8 cellular contexts compared by ENCODE assay signal in genomic region chr1:23558872-23559135, GRCh38. TPM values are rescaled to one million over a fixed set of nuclear protein-coding genes. Genes with fewer than 3 reads are reported as not detected.
A peak's percentile ranks its signal among the peaks of the same experiment; 100 is the strongest.
DNase-seq lines count a peak whose midpoint lies in the region; ATAC-seq and TF ChIP-seq lines count a peak whose summit lies in the region.

No MANE protein-coding gene starts in this region.

- no peaks in the 10 kb centered on the region for H3K27me3 ChIP-seq in suprapubic skin

- no peaks in the 10 kb centered on the region for H3K9me3 ChIP-seq in suprapubic skin

- H3K27ac ChIP-seq in suprapubic skin: peak overlapping the region; percentile 91

- peaks cover 12% of the 10 kb centered on the region for H3K36me3 Mint-ChIP-seq in activated naive CD4-positive, alpha-beta T cell treated with anti-CD3 and anti-CD28 coated beads, Interleukin-2, amount 10 ng/mL, durations not matched to agents 7 days and 5 days
- no peaks in the 10 kb centered on the region for H3K36me3 Mint-ChIP-seq in immature natural killer cell

- H3K4me1 ChIP-seq in suprapubic skin: peaks cover 91% of the 10 kb centered on the region

- DNase-seq in activated CD4-positive, alpha-beta T cell treated with anti-CD3 and anti-CD28 coated beads for 48 hours: peak; percentile 36
- DNase-seq in activated CD4-positive, alpha-beta T cell treated with anti-CD3 and anti-CD28 coated beads, Interleukin-2, amount 50 U/mL, for 48 hours: no peak
- DNase-seq in activated naive CD4-positive, alpha-beta T cell treated with anti-CD3 and anti-CD28 coated beads, Interleukin-2, amount 10 ng/mL, durations not matched to agents 7 days and 5 days: peak; percentile 40
- DNase-seq in immature natural killer cell (no peak), suprapubic skin (ENCODE audit: low spot score in 2 of 2) (no peak), medulla oblongata (ENCODE audit: extremely low spot score) (no peak)

- H3K4me3 Mint-ChIP-seq in activated naive CD4-positive, alpha-beta T cell treated with anti-CD3 and anti-CD28 coated beads, Interleukin-2, amount 10 ng/mL, durations not matched to agents 7 days and 5 days: peak overlapping the region; percentile 90
- peak overlapping the region; percentile 85 to 90 (median 86) for H3K4me3 Mint-ChIP-seq in immature natural killer cell

- H3K4me1 Mint-ChIP-seq in activated naive CD4-positive, alpha-beta T cell treated with anti-CD3 and anti-CD28 coated beads, Interleukin-2, amount 10 ng/mL, durations not matched to agents 7 days and 5 days: peaks cover 77% of the 10 kb centered on the region
- peaks cover 48 to 63% of the 10 kb centered on the region in 2 donors for H3K4me1 Mint-ChIP-seq in immature natural killer cell

- H3K4me3 ChIP-seq in suprapubic skin: peak overlapping the region; percentile 89

- H3K27ac Mint-ChIP-seq in activated naive CD4-positive, alpha-beta T cell treated with anti-CD3 and anti-CD28 coated beads, Interleukin-2, amount 10 ng/mL, durations not matched to agents 7 days and 5 days: peak overlapping the region; percentile 88
- peak overlapping the region in 1 of 6 donors; percentile 87 for H3K27ac Mint-ChIP-seq in immature natural killer cell

- no peak for TF ChIP-seq EP300 in suprapubic skin (IDR thresholded peaks at IDR 0.05)

- no peaks in the 10 kb centered on the region for H3K36me3 ChIP-seq in suprapubic skin

- 0% methylated on average over 7 of the region's 14 CpGs for WGBS in suprapubic skin

- TF ChIP-seq POLR2A in suprapubic skin (IDR thresholded peaks at IDR 0.05): no peak

- CTCF ChIA-PET in activated naive CD4-positive, alpha-beta T cell treated with anti-CD3 and anti-CD28 coated beads, Interleukin-2, amount 10 ng/mL, durations not matched to agents 7 days and 5 days (lab: Charles Lee): interaction anchor here (0.8 to 22.3 kb wide), 5 partner anchors 13 to 75 kb away, joined by 3 to 715 read pairs (median 4); no protein-coding TSS in a partner anchor

- H3K9me3 Mint-ChIP-seq in activated naive CD4-positive, alpha-beta T cell treated with anti-CD3 and anti-CD28 coated beads, Interleukin-2, amount 10 ng/mL, durations not matched to agents 7 days and 5 days: no peaks in the 10 kb centered on the region
- H3K9me3 Mint-ChIP-seq in immature natural killer cell: no peaks in the 10 kb centered on the region

- peaks cover 50% of the 10 kb centered on the region for H3K27me3 Mint-ChIP-seq in activated naive CD4-positive, alpha-beta T cell treated with anti-CD3 and anti-CD28 coated beads, Interleukin-2, amount 10 ng/mL, durations not matched to agents 7 days and 5 days
- peaks cover 20 to 25% (median 23%) of the 10 kb centered on the region in 3 donors for H3K27me3 Mint-ChIP-seq in immature natural killer cell (ENCODE audit: low read depth in 3 of 3)

- no peak for ATAC-seq in GM19328 (IDR thresholded peaks at IDR 0.05; ENCODE audit: unreplicated experiment)
- no peak for ATAC-seq in GM21447 (IDR thresholded peaks at IDR 0.05; ENCODE audit: unreplicated experiment)

- TF ChIP-seq CTCF in suprapubic skin (IDR thresholded peaks at IDR 0.05): no peak

RNA-seq across cellular contexts. Expression of gene ID3, which starts 0.5 kb away (rescaled TPM):
- polyA plus RNA-seq in immature natural killer cell: 1 to 10 TPM in 1 of 3 donors, under 1 TPM in 1, not detected in 1; 0.28 to 2.5 TPM
- 100 to 1,000 TPM in 3 of 4 donors, 10 to 100 TPM in 1; 91.1 to 194 (median 149) TPM for total RNA-seq in suprapubic skin

RNA-seq across cellular contexts. Expression of gene E2F2, which starts 27.8 kb away (rescaled TPM):
- 1 to 10 TPM in 2 of 3 donors, under 1 TPM in 1; 0.28 to 1.3 (median 1.2) TPM for polyA plus RNA-seq in immature natural killer cell
- total RNA-seq in suprapubic skin: 10 to 100 TPM in 2 of 4 donors, 1 to 10 TPM in 2; 4.5 to 12.9 (median 8.4) TPM

Comparison
In these comparisons a context has a peak if more than half of its experiments do, and no peak if none do; other contexts are left out.
1. DNase-seq: peak in activated CD4-positive, alpha-beta T cell treated with anti-CD3 and anti-CD28 coated beads for 48 hours (single experiment) and activated naive CD4-positive, alpha-beta T cell treated with anti-CD3 and anti-CD28 coated beads, Interleukin-2, amount 10 ng/mL, durations not matched to agents 7 days and 5 days (single experiment); none in activated CD4-positive, alpha-beta T cell treated with anti-CD3 and anti-CD28 coated beads, Interleukin-2, amount 50 U/mL, for 48 hours (0 of 2), immature natural killer cell (0 of 3), suprapubic skin (0 of 2) and medulla oblongata (single experiment).